In genomic region chr1:206887701-206888100, GRCh38 we compare ENCODE assay signal across 21 cellular contexts. TPM values are rescaled to one million over a fixed set of nuclear protein-coding genes. Genes with fewer than 3 reads are reported as not detected.
DNase-seq lines count a peak whose midpoint lies in the region; ATAC-seq and TF ChIP-seq lines count a peak whose summit lies in the region.
"Had no signal": no experiment of that assay in that cellular context is flagged by ENCODE, and none has a peak within 500 bp of the region (broad histone marks: within the 10 kb centered on the region; RNA-seq: fewer than 3 reads in every experiment).

No MANE protein-coding gene starts in this region.

- H3K27me3 ChIP-seq in adipocyte (replicated peaks; ENCODE audit: control insufficient read depth, insufficient read depth, low read length) (no peaks in the 10 kb centered on the region), foreskin keratinocyte (no peaks in the 10 kb centered on the region)

- H3K27ac Mint-ChIP-seq in activated CD4-positive, alpha-beta T cell treated with anti-CD3 and anti-CD28 coated beads, Interleukin-2, amount 10 ng/mL, durations not matched to agents 7 days and 5 days, result no peak overlapping the region

- H3K36me3 ChIP-seq in adipocyte (ENCODE audit: control insufficient read depth, insufficient read depth, low read length, severe bottlenecking), result no peaks in the 10 kb centered on the region
- H3K36me3 ChIP-seq: BLaER1 treated with 17β-estradiol and CSF1 and Interleukin-3, amounts not matched to agents 10 nM and 100 nM; HAP-1 had no signal

- H3K4me3 Mint-ChIP-seq in activated CD4-positive, alpha-beta T cell treated with anti-CD3 and anti-CD28 coated beads, Interleukin-2, amount 10 ng/mL, durations not matched to agents 7 days and 5 days, result no peak overlapping the region

- H3K9me3 Mint-ChIP-seq in activated CD4-positive, alpha-beta T cell treated with anti-CD3 and anti-CD28 coated beads, Interleukin-2, amount 10 ng/mL, durations not matched to agents 7 days and 5 days, result peaks cover 5% of the 10 kb centered on the region

- TF ChIP-seq CTCF in foreskin keratinocyte (conservative IDR thresholded peaks at IDR 0.05), result no peak

- ATAC-seq in foreskin keratinocyte (no peak), left cardiac atrium (no peak), GM21423 (IDR thresholded peaks at IDR 0.05; ENCODE audit: unreplicated experiment) (no peak)
- ATAC-seq: A549, SK-N-SH treated with all-trans-retinoic acid at 6 μM for 48 hours had no signal

- H3K27ac ChIP-seq in foreskin keratinocyte, result peak overlapping the region; percentile 53
- H3K27ac ChIP-seq: A549; BLaER1 treated with 17β-estradiol and CSF1 and Interleukin-3, amounts not matched to agents 10 nM and 100 nM had no signal

- H3K9me3 ChIP-seq in adipocyte (ENCODE audit: control insufficient read depth, low read length), result no peaks in the 10 kb centered on the region
- H3K9me3 ChIP-seq: A549, HAP-1 had no signal

- CTCF ChIA-PET in activated CD4-positive, alpha-beta T cell treated with anti-CD3 and anti-CD28 coated beads, Interleukin-2, amount 10 ng/mL, durations not matched to agents 7 days and 5 days (lab: Charles Lee), result interaction anchor here (0.6 to 1.2 kb wide), 2 partner anchors 33 to 46 kb away, joined by 3 read pairs; no protein-coding TSS in a partner anchor

- H3K9ac ChIP-seq in adipocyte (ENCODE audit: low read length), result no peak overlapping the region
- H3K9ac ChIP-seq: BLaER1 treated with 17β-estradiol and CSF1 and Interleukin-3, amounts not matched to agents 10 nM and 100 nM had no signal

- H3K4me3 ChIP-seq in adipocyte (ENCODE audit: low read length), result no peak overlapping the region
- H3K4me3 ChIP-seq: A549; BLaER1 treated with 17β-estradiol and CSF1 and Interleukin-3, amounts not matched to agents 10 nM and 100 nM; HAP-1 had no signal

- peaks cover under 1% of the 10 kb centered on the region for H3K27me3 Mint-ChIP-seq in activated CD4-positive, alpha-beta T cell treated with anti-CD3 and anti-CD28 coated beads, Interleukin-2, amount 10 ng/mL, durations not matched to agents 7 days and 5 days

- H3K36me3 Mint-ChIP-seq in activated CD4-positive, alpha-beta T cell treated with anti-CD3 and anti-CD28 coated beads, Interleukin-2, amount 10 ng/mL, durations not matched to agents 7 days and 5 days (ENCODE audit: low read depth), result no peaks in the 10 kb centered on the region

- DNase-seq in DMS53 (lab: John Stamatoyannopoulos, UW) (peak; percentile 63), H4 (ENCODE audit: low spot score) (peak; percentile 38), adipocyte (ENCODE audit: low read depth) (peak; percentile 15), foreskin keratinocyte (no peak), left cardiac atrium (no peak), NCI-H748 treated with DMSO at 0.1 percent for 48 hours (lab: John Stamatoyannopoulos, UW) (no peak)
- no peak for DNase-seq in activated CD4-positive, alpha-beta T cell treated with anti-CD3 and anti-CD28 coated beads, Interleukin-2, amount 10 ng/mL, durations not matched to agents 7 days and 5 days
- DNase-seq: DMS 273 treated with DMSO at 0.1 percent for 48 hours, KG1, NCI-H1092 treated with DMSO at 0.1 percent for 48 hours, NCI-H1694, NCI-H2107, NCI-H526 treated with DMSO at 0.1 percent for 48 hours, SHP77 treated with DMSO at 0.1 percent for 48 hours had no signal

- peaks cover 57% of the 10 kb centered on the region for H3K4me1 ChIP-seq in adipocyte (ENCODE audit: control insufficient read depth, insufficient read depth, low read length)
- peaks cover 36% of the 10 kb centered on the region for H3K4me1 ChIP-seq in foreskin keratinocyte
- H3K4me1 ChIP-seq: HAP-1 had no signal

- POLR2A ChIA-PET in activated CD4-positive, alpha-beta T cell treated with anti-CD3 and anti-CD28 coated beads, Interleukin-2, amount 10 ng/mL, durations not matched to agents 7 days and 5 days (lab: Charles Lee), result no interaction called here

- peaks cover 28% of the 10 kb centered on the region for H3K4me1 Mint-ChIP-seq in activated CD4-positive, alpha-beta T cell treated with anti-CD3 and anti-CD28 coated beads, Interleukin-2, amount 10 ng/mL, durations not matched to agents 7 days and 5 days

- intact Hi-C loops in left cardiac atrium (cut with DNase I), result no loop called here

RNA-seq across cellular contexts. Expression of gene IL24, which starts 9.5 kb away (rescaled TPM):
- total RNA-seq in H4 (2014; rRNA removed; shearing (Covaris generic)), result 1.1 TPM in 1 of 2 replicates, not detected in the other
- total RNA-seq in foreskin keratinocyte (2.3 and 4.5 TPM in 2 replicates), left cardiac atrium (not detected)
- polyA plus RNA-seq in foreskin keratinocyte, result 2.2 and 4.8 TPM in 2 replicates
- not detected for total RNA-seq in activated CD4-positive, alpha-beta T cell treated with anti-CD3 and anti-CD28 coated beads, Interleukin-2, amount 10 ng/mL, durations not matched to agents 7 days and 5 days
- total RNA-seq: OCI-LY7 had no signal

RNA-seq across cellular contexts. Expression of gene IL20, which starts 22.3 kb away (rescaled TPM):
- not detected in 2 replicates for total RNA-seq in H4 (2014; rRNA removed; shearing (Covaris generic))
- total RNA-seq in foreskin keratinocyte (0.41 and 0.74 TPM in 2 replicates), left cardiac atrium (not detected)
- 0.22 and 0.33 TPM in 2 replicates for polyA plus RNA-seq in foreskin keratinocyte
- not detected for total RNA-seq in activated CD4-positive, alpha-beta T cell treated with anti-CD3 and anti-CD28 coated beads, Interleukin-2, amount 10 ng/mL, durations not matched to agents 7 days and 5 days
- total RNA-seq: OCI-LY7, RPMI7951 had no signal

RNA-seq across cellular contexts. Expression of gene FCMR, which starts 34.0 kb away (rescaled TPM):
- total RNA-seq in H4 (2014; rRNA removed; shearing (Covaris generic)), result 0.12 and 1.3 TPM in 2 replicates
- 3.4 and 3.5 TPM in 2 replicates for total RNA-seq in foreskin keratinocyte
- polyA plus RNA-seq in foreskin keratinocyte, result 8.8 and 8.9 TPM in 2 replicates
- total RNA-seq in left cardiac atrium, result 1 to 10 TPM; 3.2 to 4.5 TPM
- total RNA-seq in activated CD4-positive, alpha-beta T cell treated with anti-CD3 and anti-CD28 coated beads, Interleukin-2, amount 10 ng/mL, durations not matched to agents 7 days and 5 days, result 100 to 1,000 TPM; 151 to 157 TPM

RNA-seq across cellular contexts. Expression of gene PIGR, which starts 58.6 kb away (rescaled TPM):
- total RNA-seq in H4 (2014; rRNA removed; shearing (Covaris generic)), result 0.02 TPM in 1 of 2 replicates, not detected in the other
- total RNA-seq in foreskin keratinocyte, result not detected in 2 replicates
- not detected in 2 replicates for polyA plus RNA-seq in foreskin keratinocyte
- under 1 TPM; 0.06 to 0.16 TPM for total RNA-seq in left cardiac atrium
- not detected for total RNA-seq in activated CD4-positive, alpha-beta T cell treated with anti-CD3 and anti-CD28 coated beads, Interleukin-2, amount 10 ng/mL, durations not matched to agents 7 days and 5 days
- total RNA-seq: RPMI7951 had no signal

Comparison
In these comparisons a context has a peak if more than half of its experiments do, and no peak if none do; other contexts are left out.
1. DNase-seq: peak in DMS53 (single experiment), H4 (single experiment) and adipocyte (single experiment); none in foreskin keratinocyte (0 of 2), left cardiac atrium (single experiment), activated CD4-positive, alpha-beta T cell treated with anti-CD3 and anti-CD28 coated beads, Interleukin-2, amount 10 ng/mL, durations not matched to agents 7 days and 5 days (single experiment) and NCI-H748 treated with DMSO at 0.1 percent for 48 hours (single experiment).
2. RNA of gene FCMR, which starts 34.0 kb away (total RNA-seq): 151 to 157 TPM in activated CD4-positive, alpha-beta T cell treated with anti-CD3 and anti-CD28 coated beads, Interleukin-2, amount 10 ng/mL, durations not matched to agents 7 days and 5 days; 3.2 to 4.5 TPM in left cardiac atrium, 3.4 to 3.5 TPM in foreskin keratinocyte and 0.12 to 1.3 TPM in H4; every median in the first group is over 10 times any median in the second.